1 cellular context compared by ENCODE assay signal in the genomic region with DNA sequence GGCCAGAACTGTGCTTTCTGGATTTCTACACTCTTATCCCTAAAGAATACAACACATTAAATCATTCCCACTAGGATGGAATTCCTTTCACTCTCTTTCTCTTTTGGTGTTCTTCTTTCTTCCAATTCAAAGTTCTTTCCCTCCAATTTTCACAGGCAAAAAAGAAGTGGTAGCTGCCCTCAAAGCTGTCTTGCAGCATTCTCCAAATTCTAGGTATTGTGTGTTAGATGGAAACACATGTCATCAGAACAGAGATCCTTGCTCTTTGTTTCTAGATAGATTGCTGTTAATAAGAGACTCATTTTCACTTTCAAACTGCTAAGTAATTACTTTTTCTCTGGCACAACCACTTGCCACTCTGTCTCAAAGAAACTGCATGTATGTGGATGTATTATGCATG.
TF ChIP-seq lines count a peak whose summit lies in the region.

No MANE protein-coding gene starts in this region.

TF ChIP-seq in GM23338, 12 proteins besides CTCF, POLR2A, EP300 and RAD21 (continued from another document):
- TF ChIP-seq, protein P1, sequence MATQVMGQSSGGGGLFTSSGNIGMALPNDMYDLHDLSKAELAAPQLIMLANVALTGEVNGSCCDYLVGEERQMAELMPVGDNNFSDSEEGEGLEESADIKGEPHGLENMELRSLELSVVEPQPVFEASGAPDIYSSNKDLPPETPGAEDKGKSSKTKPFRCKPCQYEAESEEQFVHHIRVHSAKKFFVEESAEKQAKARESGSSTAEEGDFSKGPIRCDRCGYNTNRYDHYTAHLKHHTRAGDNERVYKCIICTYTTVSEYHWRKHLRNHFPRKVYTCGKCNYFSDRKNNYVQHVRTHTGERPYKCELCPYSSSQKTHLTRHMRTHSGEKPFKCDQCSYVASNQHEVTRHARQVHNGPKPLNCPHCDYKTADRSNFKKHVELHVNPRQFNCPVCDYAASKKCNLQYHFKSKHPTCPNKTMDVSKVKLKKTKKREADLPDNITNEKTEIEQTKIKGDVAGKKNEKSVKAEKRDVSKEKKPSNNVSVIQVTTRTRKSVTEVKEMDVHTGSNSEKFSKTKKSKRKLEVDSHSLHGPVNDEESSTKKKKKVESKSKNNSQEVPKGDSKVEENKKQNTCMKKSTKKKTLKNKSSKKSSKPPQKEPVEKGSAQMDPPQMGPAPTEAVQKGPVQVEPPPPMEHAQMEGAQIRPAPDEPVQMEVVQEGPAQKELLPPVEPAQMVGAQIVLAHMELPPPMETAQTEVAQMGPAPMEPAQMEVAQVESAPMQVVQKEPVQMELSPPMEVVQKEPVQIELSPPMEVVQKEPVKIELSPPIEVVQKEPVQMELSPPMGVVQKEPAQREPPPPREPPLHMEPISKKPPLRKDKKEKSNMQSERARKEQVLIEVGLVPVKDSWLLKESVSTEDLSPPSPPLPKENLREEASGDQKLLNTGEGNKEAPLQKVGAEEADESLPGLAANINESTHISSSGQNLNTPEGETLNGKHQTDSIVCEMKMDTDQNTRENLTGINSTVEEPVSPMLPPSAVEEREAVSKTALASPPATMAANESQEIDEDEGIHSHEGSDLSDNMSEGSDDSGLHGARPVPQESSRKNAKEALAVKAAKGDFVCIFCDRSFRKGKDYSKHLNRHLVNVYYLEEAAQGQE (IDR thresholded peaks at IDR 0.05; ENCODE audit: unreplicated experiment): no peak
- no peak for TF ChIP-seq ZNF114 (CRISPR knock-in tag; IDR thresholded peaks at IDR 0.05)
- no peak for TF ChIP-seq CREB1 (CRISPR knock-in tag; IDR thresholded peaks at IDR 0.05; ENCODE audit: low read depth)
- TF ChIP-seq NANOG (IDR thresholded peaks at IDR 0.05; ENCODE audit: borderline replicate concordance): no peak
- no peak for TF ChIP-seq ZNF331 (CRISPR knock-in tag; IDR thresholded peaks at IDR 0.05; ENCODE audit: low read depth)
- no peak for TF ChIP-seq ZNF462 (CRISPR knock-in tag; IDR thresholded peaks at IDR 0.05)
